18 cellular contexts compared by ENCODE assay signal in genomic region chr6:143135326-143135725, GRCh38.
DNase-seq lines count a peak whose midpoint lies in the region; ATAC-seq and TF ChIP-seq lines count a peak whose summit lies in the region.
"Had no signal": no experiment of that assay in that cellular context is flagged by ENCODE, and none has a peak within 500 bp of the region (broad histone marks: within the 10 kb centered on the region; RNA-seq: fewer than 3 reads in every experiment).

No MANE protein-coding gene starts in this region.

- H3K4me3 Mint-ChIP-seq in CD4-positive, CD25-positive, alpha-beta regulatory T cell: peak overlapping the region in 1 of 4 donors; percentile 28
- H3K4me3 Mint-ChIP-seq in chondrocyte (ENCODE audit: unreplicated experiment): no peak overlapping the region

- no peak overlapping the region for H4K8ac ChIP-seq in mesenchymal stem cell (ENCODE audit: low read length)

- H3K4me1 ChIP-seq in CD4-positive, CD25-positive, alpha-beta regulatory T cell (ENCODE audit: control insufficient read depth, insufficient read depth, low read length, poor library complexity, severe bottlenecking): peaks cover 15% of the 10 kb centered on the region
- H3K4me1 ChIP-seq in Loucy (ENCODE audit: insufficient read depth, low read length, poor library complexity, severe bottlenecking) (peaks cover 24% of the 10 kb centered on the region), mesenchymal stem cell (ENCODE audit: control insufficient read depth, insufficient read depth, low read depth, low read length) (no peaks in the 10 kb centered on the region)

- no peak overlapping the region for H2AK5ac ChIP-seq in mesenchymal stem cell (ENCODE audit: low read length, severe bottlenecking)

- WGBS in mesenchymal stem cell: 90% methylated on average over 2 of the region's 2 CpGs

- peaks cover 19% of the 10 kb centered on the region for H3K36me3 Mint-ChIP-seq in CD4-positive, CD25-positive, alpha-beta regulatory T cell
- H3K36me3 Mint-ChIP-seq in chondrocyte (ENCODE audit: low read depth): peaks cover 18% of the 10 kb centered on the region

- no peak overlapping the region for H2BK15ac ChIP-seq in mesenchymal stem cell (ENCODE audit: low read depth, poor library complexity, severe bottlenecking)

- TF ChIP-seq CTCF in Loucy (conservative IDR thresholded peaks at IDR 0.05; ENCODE audit: low read length): no peak
- TF ChIP-seq CTCF in chondrocyte (IDR thresholded peaks at IDR 0.05): no peak

- no peaks in the 10 kb centered on the region for H3K79me2 ChIP-seq in Loucy (ENCODE audit: insufficient read depth, low read length)

- no peaks in the 10 kb centered on the region for H4K20me1 ChIP-seq in Loucy (ENCODE audit: insufficient read depth, low read length, poor library complexity, severe bottlenecking)

- DNase-seq in CD4-positive, CD25-positive, alpha-beta regulatory T cell: no peak
- DNase-seq in chondrocyte (ENCODE audit: low spot score) (no peak), mesenchymal stem cell (no peak), hypothalamus (lab: John Stamatoyannopoulos, UW) (no peak), NCI-H2081 (lab: John Stamatoyannopoulos, UW) (no peak)
- no peak for DNase-seq in stimulated activated naive CD8-positive, alpha-beta T cell treated with anti-CD3 and anti-CD28 coated beads, Interleukin-15, Interleukin-2, amounts not matched to agents 100 U/mL and 50 U/mL, for 24 hours
- DNase-seq in effector CD4-positive, alpha-beta T cell: no peak
- DNase-seq: C1 segment of cervical spinal cord, DMS 273 treated with DMSO at 0.1 percent for 48 hours, GDM1, GOT3, KBM-7, NCI-H1048, NCI-H524 treated with DMSO at 0.1 percent for 48 hours had no signal

- no peak overlapping the region for H2BK12ac ChIP-seq in mesenchymal stem cell (ENCODE audit: low read length in 2 of 2)

- H3K27ac ChIP-seq in CD4-positive, CD25-positive, alpha-beta regulatory T cell (ENCODE audit: insufficient read depth, low read length, poor library complexity, severe bottlenecking): no peak overlapping the region
- H3K27ac ChIP-seq in mesenchymal stem cell (ENCODE audit: low read length, poor library complexity, severe bottlenecking): no peak overlapping the region

- H2AFZ ChIP-seq in Loucy (ENCODE audit: low read length) (no peak overlapping the region), mesenchymal stem cell (ENCODE audit: low read depth, low read length) (no peak overlapping the region)

- no peaks in the 10 kb centered on the region for H3K79me1 ChIP-seq in mesenchymal stem cell (replicated peaks; ENCODE audit: low read length, poor library complexity, severe bottlenecking)

- H3K4ac ChIP-seq in mesenchymal stem cell (ENCODE audit: low read depth in 1 of 2, low read length in 2 of 2): no peak overlapping the region

- H2BK5ac ChIP-seq in mesenchymal stem cell (ENCODE audit: low read depth, low read length, poor library complexity, severe bottlenecking): no peak overlapping the region

- no peak overlapping the region for H3K14ac ChIP-seq in mesenchymal stem cell (ENCODE audit: low read length in 2 of 2)

- no peaks in the 10 kb centered on the region for H3F3A ChIP-seq in Loucy (ENCODE audit: low read depth)

- H3K4me2 ChIP-seq in Loucy (ENCODE audit: low read depth, low read length, poor library complexity, severe bottlenecking): peak overlapping the region; percentile 57
- no peak overlapping the region for H3K4me2 ChIP-seq in mesenchymal stem cell (ENCODE audit: low read length, poor library complexity, severe bottlenecking)

- H2BK120ac ChIP-seq in mesenchymal stem cell (ENCODE audit: low read depth, low read length): no peak overlapping the region

- H3K27me3 Mint-ChIP-seq in CD4-positive, CD25-positive, alpha-beta regulatory T cell: no peaks in the 10 kb centered on the region
- H3K27me3 Mint-ChIP-seq in chondrocyte (ENCODE audit: low read depth): no peaks in the 10 kb centered on the region

- H4K91ac ChIP-seq in mesenchymal stem cell (ENCODE audit: low read length): no peak overlapping the region

- peak overlapping the region in 2 of 3 donors; percentile 42 to 96 for H3K27ac Mint-ChIP-seq in CD4-positive, CD25-positive, alpha-beta regulatory T cell
- peak overlapping the region; percentile 39 for H3K27ac Mint-ChIP-seq in chondrocyte (ENCODE audit: unreplicated experiment)

- no peaks in the 10 kb centered on the region for H3K27me3 ChIP-seq in CD4-positive, CD25-positive, alpha-beta regulatory T cell (ENCODE audit: control insufficient read depth, insufficient read depth, low read length)
- no peaks in the 10 kb centered on the region for H3K27me3 ChIP-seq in Loucy (ENCODE audit: insufficient read depth, low read length, poor library complexity, severe bottlenecking)
- H3K27me3 ChIP-seq in mesenchymal stem cell (ENCODE audit: control insufficient read depth in 1 of 2, insufficient read depth in 1 of 2, low read length in 2 of 2): no peaks in the 10 kb centered on the region

- H3K9ac ChIP-seq in Loucy (ENCODE audit: low read depth, low read length, poor library complexity, severe bottlenecking) (peak overlapping the region; percentile 13), mesenchymal stem cell (ENCODE audit: low read length) (peak overlapping the region; percentile 49)

- H3K18ac ChIP-seq in mesenchymal stem cell (ENCODE audit: low read depth in 1 of 2, low read length in 2 of 2): no peak overlapping the region

- ATAC-seq in CD4-positive, CD25-positive, alpha-beta regulatory T cell (ENCODE audit: low read depth in 2 of 2): no peak
- ATAC-seq in stimulated activated naive CD8-positive, alpha-beta T cell treated with anti-CD3 and anti-CD28 coated beads, Interleukin-15, Interleukin-2, amounts not matched to agents 100 U/mL and 50 U/mL, for 24 hours: no peak
- ATAC-seq: GM12878, Panc1, Right ventricle myocardium inferior had no signal

- H3K9me2 ChIP-seq in Loucy (replicated peaks; ENCODE audit: low read depth, low read length): no peaks in the 10 kb centered on the region

- no peaks in the 10 kb centered on the region for H3K36me3 ChIP-seq in CD4-positive, CD25-positive, alpha-beta regulatory T cell (ENCODE audit: control insufficient read depth, insufficient read depth, low read length)
- no peaks in the 10 kb centered on the region for H3K36me3 ChIP-seq in Loucy (ENCODE audit: insufficient read depth, low read length)
- H3K36me3 ChIP-seq in mesenchymal stem cell (ENCODE audit: control insufficient read depth in 1 of 2, insufficient read depth in 2 of 2, low read depth in 1 of 2, low read length in 2 of 2): peaks cover 0 to 8% of the 10 kb centered on the region in 2 experiments

- no peak overlapping the region for H3K23ac ChIP-seq in mesenchymal stem cell (ENCODE audit: low read length in 2 of 2)

- H3K4me3 ChIP-seq in CD4-positive, CD25-positive, alpha-beta regulatory T cell (ENCODE audit: low read depth, low read length): no peak overlapping the region
- no peak overlapping the region for H3K4me3 ChIP-seq in Loucy (ENCODE audit: low read length, poor library complexity, severe bottlenecking)
- no peak overlapping the region for H3K4me3 ChIP-seq in mesenchymal stem cell (ENCODE audit: insufficient read depth in 1 of 2, low read depth in 1 of 2, low read length in 2 of 2)
- H3K4me3 ChIP-seq: GM12878 had no signal

- H3K4me1 Mint-ChIP-seq in CD4-positive, CD25-positive, alpha-beta regulatory T cell: peaks cover 25 to 39% (median 31%) of the 10 kb centered on the region in 4 donors
- H3K4me1 Mint-ChIP-seq in chondrocyte (ENCODE audit: low read depth): peaks cover 30% of the 10 kb centered on the region

- H3K9me3 ChIP-seq in CD4-positive, CD25-positive, alpha-beta regulatory T cell (ENCODE audit: control insufficient read depth in 2 of 2, low read length in 2 of 2): peaks cover 11% of the 10 kb centered on the region in 2 experiments
- peaks cover 11% of the 10 kb centered on the region; the same call in 1 of the 2 replicates for H3K9me3 ChIP-seq in Loucy (ENCODE audit: insufficient read depth, low read depth, low read length)
- peaks cover 12% of the 10 kb centered on the region for H3K9me3 ChIP-seq in mesenchymal stem cell (ENCODE audit: control insufficient read depth, low read length)

- peaks cover 4 to 18% (median 6%) of the 10 kb centered on the region in 7 donors for H3K9me3 Mint-ChIP-seq in CD4-positive, CD25-positive, alpha-beta regulatory T cell
- peaks cover 18% of the 10 kb centered on the region for H3K9me3 Mint-ChIP-seq in chondrocyte (ENCODE audit: low read depth)
